Comparison of ENCODE assay signal across 1 cellular context in genomic region chr6:155420492-155420891, GRCh38.
TF ChIP-seq lines count a peak whose summit lies in the region.

No MANE protein-coding gene starts in this region.

TF ChIP-seq in K562, 482 proteins besides CTCF, POLR2A, EP300 and RAD21:
- peak; percentile 50; the same call in 1 of the 2 replicates for TF ChIP-seq BCOR (IDR thresholded peaks at IDR 0.05)
- TF ChIP-seq HNRNPUL1 (IDR thresholded peaks at IDR 0.05; ENCODE audit: low read length), result no peak
- TF ChIP-seq RBM25 (IDR thresholded peaks at IDR 0.05; ENCODE audit: low read depth, low read length, severe bottlenecking), result peak; percentile 89
